Comparison of ENCODE assay signal across 1 cellular context in the genomic region with DNA sequence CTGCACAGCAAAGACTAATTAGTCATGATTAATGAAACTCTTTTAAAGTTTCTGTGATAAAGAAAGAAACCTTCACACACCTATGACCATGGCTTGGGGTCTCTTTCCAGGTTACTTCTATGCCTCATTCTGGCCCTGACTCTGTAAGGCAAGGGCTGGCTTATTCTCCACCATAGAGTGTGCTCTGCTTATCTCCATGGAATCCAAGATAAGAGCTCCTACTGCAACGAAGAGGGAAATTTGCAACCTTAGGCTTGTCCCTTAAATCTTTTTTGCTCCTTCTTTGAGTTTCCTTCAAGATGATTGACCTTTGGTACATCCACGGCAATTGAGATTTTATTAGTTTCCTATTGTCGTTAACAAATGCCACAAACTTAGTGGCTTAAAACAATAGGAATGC.
TF ChIP-seq lines count a peak whose summit lies in the region.

No MANE protein-coding gene starts in this region.

TF ChIP-seq in SK-N-SH treated with all-trans-retinoic acid at 6 μM for 48 hours, 23 proteins besides CTCF, POLR2A, EP300 and RAD21 (continued from another document):
- TF ChIP-seq ZFP3 (CRISPR knock-in tag; IDR thresholded peaks at IDR 0.05) = no peak
- no peak for TF ChIP-seq ARNTL (CRISPR knock-in tag; IDR thresholded peaks at IDR 0.05; ENCODE audit: borderline replicate concordance, low read depth)
- TF ChIP-seq, protein P1, sequence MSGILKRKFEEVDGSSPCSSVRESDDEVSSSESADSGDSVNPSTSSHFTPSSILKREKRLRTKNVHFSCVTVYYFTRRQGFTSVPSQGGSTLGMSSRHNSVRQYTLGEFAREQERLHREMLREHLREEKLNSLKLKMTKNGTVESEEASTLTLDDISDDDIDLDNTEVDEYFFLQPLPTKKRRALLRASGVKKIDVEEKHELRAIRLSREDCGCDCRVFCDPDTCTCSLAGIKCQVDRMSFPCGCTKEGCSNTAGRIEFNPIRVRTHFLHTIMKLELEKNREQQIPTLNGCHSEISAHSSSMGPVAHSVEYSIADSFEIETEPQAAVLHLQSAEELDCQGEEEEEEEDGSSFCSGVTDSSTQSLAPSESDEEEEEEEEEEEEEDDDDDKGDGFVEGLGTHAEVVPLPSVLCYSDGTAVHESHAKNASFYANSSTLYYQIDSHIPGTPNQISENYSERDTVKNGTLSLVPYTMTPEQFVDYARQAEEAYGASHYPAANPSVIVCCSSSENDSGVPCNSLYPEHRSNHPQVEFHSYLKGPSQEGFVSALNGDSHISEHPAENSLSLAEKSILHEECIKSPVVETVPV (CRISPR knock-in tag; IDR thresholded peaks at IDR 0.05) = no peak
- no peak for TF ChIP-seq CSDC2 (CRISPR knock-in tag; IDR thresholded peaks at IDR 0.05)
- TF ChIP-seq, protein P2, sequence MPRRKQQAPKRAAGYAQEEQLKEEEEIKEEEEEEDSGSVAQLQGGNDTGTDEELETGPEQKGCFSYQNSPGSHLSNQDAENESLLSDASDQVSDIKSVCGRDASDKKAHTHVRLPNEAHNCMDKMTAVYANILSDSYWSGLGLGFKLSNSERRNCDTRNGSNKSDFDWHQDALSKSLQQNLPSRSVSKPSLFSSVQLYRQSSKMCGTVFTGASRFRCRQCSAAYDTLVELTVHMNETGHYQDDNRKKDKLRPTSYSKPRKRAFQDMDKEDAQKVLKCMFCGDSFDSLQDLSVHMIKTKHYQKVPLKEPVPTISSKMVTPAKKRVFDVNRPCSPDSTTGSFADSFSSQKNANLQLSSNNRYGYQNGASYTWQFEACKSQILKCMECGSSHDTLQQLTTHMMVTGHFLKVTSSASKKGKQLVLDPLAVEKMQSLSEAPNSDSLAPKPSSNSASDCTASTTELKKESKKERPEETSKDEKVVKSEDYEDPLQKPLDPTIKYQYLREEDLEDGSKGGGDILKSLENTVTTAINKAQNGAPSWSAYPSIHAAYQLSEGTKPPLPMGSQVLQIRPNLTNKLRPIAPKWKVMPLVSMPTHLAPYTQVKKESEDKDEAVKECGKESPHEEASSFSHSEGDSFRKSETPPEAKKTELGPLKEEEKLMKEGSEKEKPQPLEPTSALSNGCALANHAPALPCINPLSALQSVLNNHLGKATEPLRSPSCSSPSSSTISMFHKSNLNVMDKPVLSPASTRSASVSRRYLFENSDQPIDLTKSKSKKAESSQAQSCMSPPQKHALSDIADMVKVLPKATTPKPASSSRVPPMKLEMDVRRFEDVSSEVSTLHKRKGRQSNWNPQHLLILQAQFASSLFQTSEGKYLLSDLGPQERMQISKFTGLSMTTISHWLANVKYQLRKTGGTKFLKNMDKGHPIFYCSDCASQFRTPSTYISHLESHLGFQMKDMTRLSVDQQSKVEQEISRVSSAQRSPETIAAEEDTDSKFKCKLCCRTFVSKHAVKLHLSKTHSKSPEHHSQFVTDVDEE (CRISPR knock-in tag; IDR thresholded peaks at IDR 0.05) = no peak
TF ChIP-seq in SK-N-SH treated with all-trans-retinoic acid at 6 μM for 48 hours: peak in this region for 0.
